12 cellular contexts compared by ENCODE assay signal in genomic region chrX:144896323-144896722, GRCh38.
DNase-seq lines count a peak whose midpoint lies in the region; ATAC-seq and TF ChIP-seq lines count a peak whose summit lies in the region.
"Had no signal": no experiment of that assay in that cellular context is flagged by ENCODE, and none has a peak within 500 bp of the region (broad histone marks: within the 10 kb centered on the region; RNA-seq: fewer than 3 reads in every experiment).

No MANE protein-coding gene starts in this region.

- TF ChIP-seq POLR2A in uterus (IDR thresholded peaks at IDR 0.05): no peak

- no peaks in the 10 kb centered on the region for H3K4me1 Mint-ChIP-seq in CD8-positive, alpha-beta T cell (ENCODE audit: low read depth)
- H3K4me1 Mint-ChIP-seq: stimulated activated effector memory CD8-positive, alpha-beta T cell treated with anti-CD3 and anti-CD28 coated beads, Interleukin-12 subunit alpha, Interleukin-12 subunit beta, amount 100 ng/mL, for 72 hours had no signal

- no peaks in the 10 kb centered on the region for H3K36me3 Mint-ChIP-seq in CD8-positive, alpha-beta T cell
- H3K36me3 Mint-ChIP-seq: stimulated activated effector memory CD8-positive, alpha-beta T cell treated with anti-CD3 and anti-CD28 coated beads, Interleukin-12 subunit alpha, Interleukin-12 subunit beta, amount 100 ng/mL, for 72 hours had no signal

- no peaks in the 10 kb centered on the region for H3K27me3 ChIP-seq in H7 (ENCODE audit: control insufficient read depth, insufficient read depth, low read length)
- H3K27me3 ChIP-seq in CD8-positive, alpha-beta T cell (ENCODE audit: insufficient read depth, low read length): no peaks in the 10 kb centered on the region
- H3K27me3 ChIP-seq in uterus: no peaks in the 10 kb centered on the region

- intact Hi-C loops in CD8-positive, alpha-beta T cell (cut with DNase I, micrococcal nuclease): no loop called here
- intact Hi-C loops in uterus (cut with DNase I; ENCODE audit: low total_unique reads): no loop called here

- no peak for TF ChIP-seq CTCF in CD8-positive, alpha-beta T cell (IDR thresholded peaks at IDR 0.05)
- TF ChIP-seq CTCF in uterus (IDR thresholded peaks at IDR 0.05): no peak

- no peaks in the 10 kb centered on the region for H3K4me1 ChIP-seq in CD8-positive, alpha-beta T cell (ENCODE audit: insufficient read depth, low read length)
- no peaks in the 10 kb centered on the region for H3K4me1 ChIP-seq in uterus

- no peaks in the 10 kb centered on the region for H3K27me3 Mint-ChIP-seq in CD8-positive, alpha-beta T cell (ENCODE audit: low read depth)

- H3K9me3 Mint-ChIP-seq in CD8-positive, alpha-beta T cell: peaks cover 5% of the 10 kb centered on the region

- ATAC-seq in CD8-positive, alpha-beta T cell: no peak
- no peak for ATAC-seq in HG02852 (IDR thresholded peaks at IDR 0.05; ENCODE audit: unreplicated experiment)
- ATAC-seq: stimulated activated effector memory CD8-positive, alpha-beta T cell treated with anti-CD3 and anti-CD28 coated beads, Interleukin-12 subunit alpha, Interleukin-12 subunit beta, amount 100 ng/mL, for 72 hours had no signal

- no peak overlapping the region for H3K27ac ChIP-seq in CD8-positive, alpha-beta T cell (ENCODE audit: low read depth, low read length)
- no peak overlapping the region for H3K27ac ChIP-seq in uterus
- H3K27ac ChIP-seq: HL-60 had no signal

- H3K36me3 ChIP-seq in H7 (replicated peaks; ENCODE audit: control insufficient read depth, insufficient read depth, low read length) (no peaks in the 10 kb centered on the region), uterus (no peaks in the 10 kb centered on the region)
- H3K36me3 ChIP-seq in CD8-positive, alpha-beta T cell (ENCODE audit: insufficient read depth, low read length): no peaks in the 10 kb centered on the region

- H3K4me3 ChIP-seq in H7 (ENCODE audit: insufficient read depth, low read depth, low read length) (no peak overlapping the region), uterus (no peak overlapping the region)
- no peak overlapping the region for H3K4me3 ChIP-seq in CD8-positive, alpha-beta T cell (ENCODE audit: low read depth, low read length)

- H3K4me3 Mint-ChIP-seq in CD8-positive, alpha-beta T cell: no peak overlapping the region
- H3K4me3 Mint-ChIP-seq: stimulated activated effector memory CD8-positive, alpha-beta T cell treated with anti-CD3 and anti-CD28 coated beads, Interleukin-12 subunit alpha, Interleukin-12 subunit beta, amount 100 ng/mL, for 72 hours had no signal

- DNase-seq in DMS53 (lab: John Stamatoyannopoulos, UW) (peak; percentile 55), H7 (peak; percentile 10), RPMI7951 (ENCODE audit: low read depth) (peak; percentile 34), kidney tubule cell (ENCODE audit: low spot score) (peak; percentile 13), inferior parietal cortex (ENCODE audit: extremely low spot score) (no peak), uterus (no peak)
- no peak for DNase-seq in CD8-positive, alpha-beta T cell
- DNase-seq: activated T-cell treated with anti-CD3 and anti-CD28 coated beads, Interleukin-2, amount 50 U/mL, for 1 hour; DND-41 had no signal

- CTCF ChIA-PET in CD8-positive, alpha-beta T cell (lab: Charles Lee): no interaction called here

- POLR2A ChIA-PET in CD8-positive, alpha-beta T cell (lab: Charles Lee): no interaction called here

- no peaks in the 10 kb centered on the region for H3K9me3 ChIP-seq in CD8-positive, alpha-beta T cell (ENCODE audit: low read length)
- no peaks in the 10 kb centered on the region for H3K9me3 ChIP-seq in uterus

- no peak overlapping the region for H3K27ac Mint-ChIP-seq in CD8-positive, alpha-beta T cell
- H3K27ac Mint-ChIP-seq: stimulated activated effector memory CD8-positive, alpha-beta T cell treated with anti-CD3 and anti-CD28 coated beads, Interleukin-12 subunit alpha, Interleukin-12 subunit beta, amount 100 ng/mL, for 72 hours had no signal

Comparison
In these comparisons a context has a peak if more than half of its experiments do, and no peak if none do; other contexts are left out.
1. DNase-seq: peak in DMS53 (single experiment), H7 (single experiment), RPMI7951 (single experiment) and kidney tubule cell (single experiment); none in inferior parietal cortex (single experiment), CD8-positive, alpha-beta T cell (0 of 7) and uterus (0 of 2).